Comparison of ENCODE assay signal across 12 cellular contexts in the genomic region with DNA sequence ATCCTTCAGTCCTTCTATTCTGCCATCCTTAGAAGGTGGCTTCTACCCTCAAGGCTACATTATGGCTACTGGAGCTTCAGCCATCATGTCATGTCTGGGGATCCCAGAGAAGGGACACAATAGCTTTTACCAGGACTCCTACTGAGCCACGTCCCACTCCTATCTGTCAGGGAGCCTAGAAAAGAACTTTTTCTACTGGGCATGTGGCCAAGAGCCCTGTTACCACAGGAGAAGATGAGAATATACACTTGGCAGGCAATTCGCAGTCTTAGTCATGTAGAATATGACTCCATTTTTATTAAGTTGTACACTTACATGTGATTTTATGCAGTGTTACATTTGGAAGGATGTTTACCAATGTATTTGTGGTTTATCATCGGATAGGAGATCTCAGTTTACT.
DNase-seq lines count a peak whose midpoint lies in the region; ATAC-seq, FAIRE-seq and TF ChIP-seq lines count a peak whose summit lies in the region.
"Had no signal": no experiment of that assay in that cellular context is flagged by ENCODE, and none has a peak within 500 bp of the region (broad histone marks: within the 10 kb centered on the region; RNA-seq: fewer than 3 reads in every experiment).

No MANE protein-coding gene starts in this region.

- no peak for FAIRE-seq in HTR-8/SVneo (lab: Jason Lieb, UNC)
- FAIRE-seq: A204.1 had no signal

- H3K36me3 ChIP-seq in PC-3 (ENCODE audit: low read depth, low read length), result no peaks in the 10 kb centered on the region

- H3F3A ChIP-seq in PC-3 (ENCODE audit: low read length, unreplicated experiment), result no peaks in the 10 kb centered on the region

- CTCF ChIA-PET in PC-3 (lab: Charles Lee), result interaction anchor here (1.4 kb wide), 1 partner anchor 9 kb away, joined by 13 read pairs; no protein-coding TSS in a partner anchor
- CTCF ChIA-PET in HEK293T (lab: Yijun Ruan, JAX), result interaction anchor here (5.3 kb wide), 1 partner anchor 10 kb away, joined by 28 read pairs; no protein-coding TSS in a partner anchor

- H3K9ac ChIP-seq in PC-3 (ENCODE audit: low read length), result no peak overlapping the region

- BruUV-seq in PC-3 (replicated peaks; lab: Mats Ljungman, UMichigan), result no TSS peak

- no peaks in the 10 kb centered on the region for H3K9me3 ChIP-seq in PC-3 (ENCODE audit: low read length)

- intact Hi-C loops in PC-3 (cut with micrococcal nuclease), result no loop called here

- no peak overlapping the region for H2AFZ ChIP-seq in PC-3 (ENCODE audit: low read length)

- ATAC-seq in PC-3 (peak; percentile 93), HG03039 (IDR thresholded peaks at IDR 0.05; ENCODE audit: unreplicated experiment) (no peak), GM18858 (IDR thresholded peaks at IDR 0.05; ENCODE audit: unreplicated experiment) (no peak)
- ATAC-seq: activated CD4-positive, CD25-positive, alpha-beta regulatory T cell treated with anti-CD3 and anti-CD28 coated beads, Interleukin-2, amount 50 U/mL, for 24 hours had no signal

- peaks cover 25% of the 10 kb centered on the region for H3K4me1 ChIP-seq in PC-3 (ENCODE audit: insufficient read depth, low read length)

- POLR2A ChIA-PET in PC-3 (lab: Charles Lee; ENCODE audit: unreplicated experiment) (no interaction called here), HEK293T (lab: Yijun Ruan, JAX) (no interaction called here)

- DNase-seq in DMS79 treated with DMSO at 0.1 percent for 48 hours (lab: John Stamatoyannopoulos, UW) (peak; percentile 32), DMS79 (lab: John Stamatoyannopoulos, UW) (no peak), PC-3 (peak; percentile 100), fibroblast of mammary gland (ENCODE audit: low read depth) (peak; percentile 96), HTR-8/SVneo (ENCODE audit: insufficient read length, low spot score) (no peak), HEK293T (ENCODE audit: extremely low spot score) (no peak)
- DNase-seq: activated naive CD4-positive, alpha-beta T cell treated with anti-CD3 and anti-CD28 coated beads, Interleukin-2, amount 50 U/mL, for 16 hours; NCI-H1105 had no signal

- peak overlapping the region; percentile 21 for H3K4me2 ChIP-seq in PC-3 (ENCODE audit: low read length)

- no peaks in the 10 kb centered on the region for H4K20me1 ChIP-seq in PC-3 (ENCODE audit: low read length)

- H3K27ac ChIP-seq in PC-3 (ENCODE audit: low read length), result no peak overlapping the region

- H3K4me3 ChIP-seq in PC-3 (ENCODE audit: low read length) (no peak overlapping the region), fibroblast of mammary gland (ENCODE audit: control insufficient read depth, low read depth, low read length) (no peak overlapping the region)

- H3K27me3 ChIP-seq in PC-3 (ENCODE audit: low read length), result no peaks in the 10 kb centered on the region

- no peaks in the 10 kb centered on the region for H3K9me2 ChIP-seq in PC-3 (replicated peaks; ENCODE audit: low read length)

- H3K79me2 ChIP-seq in PC-3 (ENCODE audit: low read length), result no peaks in the 10 kb centered on the region

- TF ChIP-seq CTCF in PC-3 (conservative IDR thresholded peaks at IDR 0.05; ENCODE audit: low read depth, low read length) (no peak), fibroblast of mammary gland (conservative IDR thresholded peaks at IDR 0.05; ENCODE audit: control insufficient read depth, insufficient read depth, low read depth, low read length) (no peak)

TF ChIP-seq in HEK293T, 16 proteins besides CTCF, POLR2A, EP300 and RAD21:
- TF ChIP-seq NFRKB (IDR thresholded peaks at IDR 0.05) (no peak), TARDBP (IDR thresholded peaks at IDR 0.05) (no peak), SP1 (IDR thresholded peaks at IDR 0.05) (no peak), CTBP1 (IDR thresholded peaks at IDR 0.05; ENCODE audit: borderline replicate concordance) (no peak), BHLHE40 (IDR thresholded peaks at IDR 0.05; ENCODE audit: borderline replicate concordance) (no peak), ZNF384 (IDR thresholded peaks at IDR 0.05) (no peak), FOXM1 (IDR thresholded peaks at IDR 0.05; ENCODE audit: borderline replicate concordance) (no peak), SUZ12 (IDR thresholded peaks at IDR 0.05) (no peak), FOXA1 (IDR thresholded peaks at IDR 0.05) (no peak), ELF4 (IDR thresholded peaks at IDR 0.05) (no peak), LEF1 (IDR thresholded peaks at IDR 0.05; ENCODE audit: borderline replicate concordance) (no peak), ARNT (IDR thresholded peaks at IDR 0.05) (no peak)
- TF ChIP-seq, protein P1, sequence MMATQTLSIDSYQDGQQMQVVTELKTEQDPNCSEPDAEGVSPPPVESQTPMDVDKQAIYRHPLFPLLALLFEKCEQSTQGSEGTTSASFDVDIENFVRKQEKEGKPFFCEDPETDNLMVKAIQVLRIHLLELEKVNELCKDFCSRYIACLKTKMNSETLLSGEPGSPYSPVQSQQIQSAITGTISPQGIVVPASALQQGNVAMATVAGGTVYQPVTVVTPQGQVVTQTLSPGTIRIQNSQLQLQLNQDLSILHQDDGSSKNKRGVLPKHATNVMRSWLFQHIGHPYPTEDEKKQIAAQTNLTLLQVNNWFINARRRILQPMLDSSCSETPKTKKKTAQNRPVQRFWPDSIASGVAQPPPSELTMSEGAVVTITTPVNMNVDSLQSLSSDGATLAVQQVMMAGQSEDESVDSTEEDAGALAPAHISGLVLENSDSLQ (IDR thresholded peaks at IDR 0.05), result no peak

Comparison
In these comparisons a context has a peak if more than half of its experiments do, and no peak if none do; other contexts are left out.
1. DNase-seq: peak in DMS79 treated with DMSO at 0.1 percent for 48 hours (single experiment), PC-3 (single experiment) and fibroblast of mammary gland (single experiment); none in DMS79 (single experiment), HTR-8/SVneo (single experiment) and HEK293T (single experiment).